Comparison of ENCODE assay signal across 19 cellular contexts in the genomic region with DNA sequence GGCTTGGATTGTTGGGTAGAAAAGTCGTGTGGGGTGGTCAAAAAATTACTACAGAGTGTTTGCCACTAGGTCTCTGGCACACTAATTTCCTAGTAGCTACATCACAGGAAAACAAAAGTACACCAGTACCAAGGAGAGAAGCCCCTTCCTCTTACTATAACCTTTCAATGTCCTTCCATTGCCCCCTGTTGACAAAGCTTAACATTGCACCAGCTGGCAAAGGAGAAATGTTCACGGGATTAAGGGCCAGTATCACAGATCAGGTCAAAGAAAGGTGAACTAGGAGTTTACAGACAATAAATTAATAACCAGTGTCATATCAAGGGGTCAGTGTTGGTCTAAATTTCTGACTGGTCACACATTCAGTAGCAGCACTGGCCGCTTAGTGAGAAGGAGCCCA.
DNase-seq lines count a peak whose midpoint lies in the region; ATAC-seq, FAIRE-seq and TF ChIP-seq lines count a peak whose summit lies in the region.
"Had no signal": no experiment of that assay in that cellular context is flagged by ENCODE, and none has a peak within 500 bp of the region (broad histone marks: within the 10 kb centered on the region; RNA-seq: fewer than 3 reads in every experiment).

No MANE protein-coding gene starts in this region.

- DNase-seq in Calu3, result peak; percentile 6
- DNase-seq in HT-29 (ENCODE audit: low spot score), result peak; percentile 8
- peak; percentile 39 for DNase-seq in WERI-Rb-1
- no peak for DNase-seq in HepG2 (ENCODE audit: low spot score)
- no peak for DNase-seq in dedifferentiated amniotic fluid mesenchymal stem cell (ENCODE audit: extremely low spot score)
- no peak for DNase-seq in ascending aorta (ENCODE audit: low spot score in 2 of 2)
- no peak for DNase-seq in cerebellar cortex (ENCODE audit: low spot score)
- DNase-seq: activated CD4-positive, CD25-positive, alpha-beta regulatory T cell treated with anti-CD3 and anti-CD28 coated beads, Interleukin-2, amount 50 U/mL, for 72 hours; caudate nucleus; GOT3; IMR-90; NCI-H1417; stimulated activated CD4-positive, alpha-beta T cell treated with anti-CD3 and anti-CD28 coated beads, Interleukin-12 subunit alpha, Interleukin-12 subunit beta, amount 100 ng/mL, for 4 hours had no signal

- no peaks in the 10 kb centered on the region for H4K20me1 ChIP-seq in HepG2 (ENCODE audit: insufficient read depth, low read length)

- H3K9me3 Mint-ChIP-seq in Calu3 (ENCODE audit: low read depth, unreplicated experiment), result peaks cover 3% of the 10 kb centered on the region

- TF ChIP-seq POLR2A in HepG2 (IDR thresholded peaks at IDR 0.05; ENCODE audit: insufficient read depth in 1 of 2, low read depth in 2 of 2, low read length in 2 of 2), result no peak

- H3K27ac ChIP-seq in WERI-Rb-1 (no peak overlapping the region), HepG2 (ENCODE audit: extremely low read length, insufficient read depth, low read length) (no peak overlapping the region), ascending aorta (no peak overlapping the region)
- H3K27ac ChIP-seq: gastroesophageal sphincter, parathyroid adenoma had no signal

- POLR2A ChIA-PET in HepG2 (lab: Yijun Ruan, JAX), result no interaction called here

- WGBS in HepG2 (ENCODE audit: low lambda C conversion rate), result 0% methylated on average over 3 of the region's 3 CpGs

- no peak for FAIRE-seq in HepG2 (lab: Jason Lieb, UNC)
- FAIRE-seq: endothelial cell of umbilical vein, keratinocyte had no signal

- in situ Hi-C loops in HepG2 (cut with HindIII; ENCODE audit: extremely low pct_ligation_motif_present, low pct_unique_long_range_greater_than_20kb), result no loop called here

- TF ChIP-seq CTCF in Calu3 (IDR thresholded peaks at IDR 0.05; ENCODE audit: unreplicated experiment), result no peak
- TF ChIP-seq CTCF in WERI-Rb-1 (IDR thresholded peaks at IDR 0.05; ENCODE audit: low read depth, low read length), result peak; percentile 65
- peak; percentile 41 for TF ChIP-seq CTCF in HepG2 (CRISPR knock-in tag; IDR thresholded peaks at IDR 0.05)
- no peak for TF ChIP-seq CTCF in ascending aorta (IDR thresholded peaks at IDR 0.05)

- H3K27me3 ChIP-seq in WERI-Rb-1 (ENCODE audit: insufficient read depth, low read depth, severe bottlenecking), result no peaks in the 10 kb centered on the region
- H3K27me3 ChIP-seq in HepG2 (ENCODE audit: control insufficient read depth in 1 of 2, insufficient read depth in 2 of 2, low read length in 2 of 2), result no peaks in the 10 kb centered on the region
- H3K27me3 ChIP-seq in ascending aorta, result no peaks in the 10 kb centered on the region
- H3K27me3 ChIP-seq: gastroesophageal sphincter had no signal

- no peak overlapping the region for H3K4me3 ChIP-seq in WERI-Rb-1 (ENCODE audit: low read depth, low read length)
- no peak overlapping the region for H3K4me3 ChIP-seq in HepG2 (replicated peaks in 1 of 3; ENCODE audit: insufficient read depth in 1 of 3, low read depth in 2 of 3, low read length in 3 of 3)
- no peak overlapping the region for H3K4me3 ChIP-seq in ascending aorta
- H3K4me3 ChIP-seq: gastroesophageal sphincter had no signal

- ATAC-seq in HepG2 (no peak), GM19452 (IDR thresholded peaks at IDR 0.05; ENCODE audit: unreplicated experiment) (no peak)
- ATAC-seq: activated naive CD4-positive, alpha-beta T cell treated with anti-CD3 and anti-CD28 coated beads, Interleukin-2, amount 50 U/mL, for 72 hours; gastroesophageal sphincter had no signal

- H3K9me3 ChIP-seq in WERI-Rb-1 (ENCODE audit: severe bottlenecking) (no peaks in the 10 kb centered on the region), HepG2 (ENCODE audit: low read length) (no peaks in the 10 kb centered on the region), ascending aorta (no peaks in the 10 kb centered on the region)
- H3K9me3 ChIP-seq: gastroesophageal sphincter had no signal

- H3K79me2 ChIP-seq in HepG2 (ENCODE audit: insufficient read depth, low read length), result no peaks in the 10 kb centered on the region
- H3K79me2 ChIP-seq: parathyroid adenoma had no signal

- TF ChIP-seq EP300 in HepG2 (IDR thresholded peaks at IDR 0.05; ENCODE audit: low read depth in 2 of 2, low read length in 2 of 2) (no peak), HepG2 (CRISPR knock-in tag; IDR thresholded peaks at IDR 0.05; ENCODE audit: borderline replicate concordance) (no peak)

- CTCF ChIA-PET in Calu3 (lab: Charles Lee), result no interaction called here
- CTCF ChIA-PET in HepG2 (lab: Yijun Ruan, JAX; ENCODE audit: low intra/inter-chr PET ratio, low total read pairs), result no interaction called here

- H3K27ac Mint-ChIP-seq in Calu3 (ENCODE audit: unreplicated experiment), result no peak overlapping the region
- H3K27ac Mint-ChIP-seq: activated naive CD4-positive, alpha-beta T cell treated with anti-CD3 and anti-CD28 coated beads, Interleukin-2, amount 50 U/mL, for 72 hours had no signal

- BruUV-seq in Calu3 (replicated peaks; lab: Mats Ljungman, UMichigan), result no TSS peak
- no TSS peak for BruUV-seq in HepG2 (replicated peaks; lab: Mats Ljungman, UMichigan)

- no peaks in the 10 kb centered on the region for H3K27me3 Mint-ChIP-seq in Calu3 (ENCODE audit: unreplicated experiment)

- H3K4me1 Mint-ChIP-seq in Calu3 (ENCODE audit: low read depth, unreplicated experiment), result peaks cover 9% of the 10 kb centered on the region

- H3K4me1 ChIP-seq in HepG2 (ENCODE audit: insufficient read depth, low read length), result no peaks in the 10 kb centered on the region
- H3K4me1 ChIP-seq in ascending aorta, result no peaks in the 10 kb centered on the region
- H3K4me1 ChIP-seq: gastroesophageal sphincter, parathyroid adenoma had no signal

- no peaks in the 10 kb centered on the region for H3K36me3 ChIP-seq in WERI-Rb-1
- H3K36me3 ChIP-seq in HepG2 (replicated peaks in 1 of 2; ENCODE audit: control insufficient read depth in 1 of 2, insufficient read depth in 2 of 2, low read length in 2 of 2), result no peaks in the 10 kb centered on the region
- H3K36me3 ChIP-seq in ascending aorta, result no peaks in the 10 kb centered on the region
- H3K36me3 ChIP-seq: gastroesophageal sphincter had no signal

- intact Hi-C loops in Calu3 (cut with micrococcal nuclease; ENCODE audit: unreplicated experiment), result loop anchor here (5.0 to 10.0 kb wide), 2 partner anchors 114 to 641 kb away; no protein-coding TSS in a partner anchor
- intact Hi-C loops in HepG2 (cut with micrococcal nuclease; ENCODE audit: unreplicated experiment), result no loop called here
- intact Hi-C loops in ascending aorta (cut with DNase I), result no loop called here

- H2AFZ ChIP-seq in HepG2 (ENCODE audit: low read length), result no peak overlapping the region
- H2AFZ ChIP-seq: parathyroid adenoma had no signal

- no peak overlapping the region for H3K9ac ChIP-seq in HepG2 (ENCODE audit: insufficient read depth, low read depth, low read length)
- H3K9ac ChIP-seq: parathyroid adenoma had no signal

- no peak overlapping the region for H3K4me3 Mint-ChIP-seq in Calu3 (ENCODE audit: low read depth, unreplicated experiment)

- H3K4me2 ChIP-seq in HepG2 (ENCODE audit: low read depth, low read length), result no peak overlapping the region

- TF ChIP-seq RAD21 in HepG2 (CRISPR knock-in tag; IDR thresholded peaks at IDR 0.05), result no peak

- H3K36me3 Mint-ChIP-seq in Calu3 (ENCODE audit: insufficient read depth, unreplicated experiment), result no peaks in the 10 kb centered on the region
- H3K36me3 Mint-ChIP-seq: activated naive CD4-positive, alpha-beta T cell treated with anti-CD3 and anti-CD28 coated beads, Interleukin-2, amount 50 U/mL, for 72 hours had no signal

TF ChIP-seq in HepG2, 621 proteins besides CTCF, POLR2A, EP300 and RAD21:
- peak; percentile 30 for TF ChIP-seq STAG1 (CRISPR knock-in tag; IDR thresholded peaks at IDR 0.05)
- TF ChIP-seq, protein P1, sequence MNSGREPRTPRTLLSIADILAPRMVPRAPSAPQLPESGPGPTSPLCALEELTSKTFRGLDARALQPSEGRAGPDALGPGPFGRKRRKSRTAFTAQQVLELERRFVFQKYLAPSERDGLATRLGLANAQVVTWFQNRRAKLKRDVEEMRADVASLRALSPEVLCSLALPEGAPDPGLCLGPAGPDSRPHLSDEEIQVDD (CRISPR knock-in tag; IDR thresholded peaks at IDR 0.05; ENCODE audit: borderline replicate concordance), result no peak
TF ChIP-seq in HepG2: peak in this region for 1.

Comparison
In these comparisons a context has a peak if more than half of its experiments do, and no peak if none do; other contexts are left out.
1. DNase-seq: peak in Calu3 (single experiment), HT-29 (single experiment) and WERI-Rb-1 (single experiment); none in HepG2 (single experiment), dedifferentiated amniotic fluid mesenchymal stem cell (single experiment), ascending aorta (0 of 2) and cerebellar cortex (single experiment).
2. CTCF ChIP-seq: peak in WERI-Rb-1 (single experiment) and HepG2 (single experiment); none in Calu3 (single experiment) and ascending aorta (0 of 3).